9 cellular contexts compared by ENCODE assay signal in the genomic region with DNA sequence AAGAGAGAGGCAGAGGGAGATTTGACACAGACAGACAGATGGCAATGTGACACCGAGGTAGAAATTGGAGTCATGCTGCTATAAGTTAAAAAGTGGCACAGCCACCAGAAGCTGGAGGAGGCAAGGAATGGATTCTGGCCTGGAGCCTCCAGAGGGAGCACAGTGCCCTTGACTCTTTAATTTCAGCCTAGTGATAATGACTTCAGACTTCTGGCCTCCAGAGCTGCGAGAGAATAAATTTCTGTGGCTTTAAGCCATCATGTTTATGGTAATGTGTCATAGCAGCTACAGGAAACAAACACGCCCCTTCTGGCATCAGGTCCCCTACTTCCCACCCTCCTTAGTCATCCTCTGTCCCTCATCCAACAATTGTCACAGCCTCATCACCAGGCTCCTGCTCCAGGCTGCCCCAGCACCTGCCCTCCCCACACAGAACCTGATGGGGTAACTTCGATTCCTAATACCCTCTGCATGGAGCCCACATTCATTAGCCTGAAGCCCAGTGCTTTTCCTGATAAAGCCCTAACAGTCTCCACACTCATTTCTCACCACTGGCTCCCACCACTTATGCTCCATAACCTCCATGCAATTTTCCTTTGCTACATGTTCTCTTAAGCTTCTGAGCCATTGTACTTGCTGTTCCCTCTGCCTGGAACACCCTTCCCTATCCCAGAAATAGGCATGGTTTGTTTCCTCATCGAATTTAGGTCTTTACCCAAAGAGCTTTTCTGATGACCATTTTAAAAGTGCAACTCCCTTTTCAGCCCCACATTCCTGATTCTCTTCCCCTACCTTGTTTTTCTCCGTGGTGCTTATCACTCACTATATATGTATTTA.
DNase-seq lines count a peak whose midpoint lies in the region; ATAC-seq and TF ChIP-seq lines count a peak whose summit lies in the region.
"Had no signal": no experiment of that assay in that cellular context is flagged by ENCODE, and none has a peak within 500 bp of the region (broad histone marks: within the 10 kb centered on the region; RNA-seq: fewer than 3 reads in every experiment).

No MANE protein-coding gene starts in this region.

- H3K36me3 ChIP-seq in SK-N-SH (replicated peaks in 1 of 2; ENCODE audit: control insufficient read depth in 1 of 2, insufficient read depth in 2 of 2, low read length in 1 of 2), result no peaks in the 10 kb centered on the region

- intact Hi-C loops in activated CD4-positive, alpha-beta T cell treated with anti-CD3 and anti-CD28 coated beads for 36 hours (cut with DNase I, micrococcal nuclease), result loop anchor here in 1 of 2 experiments (1.0 kb wide), 1 partner anchor 94 kb away; no protein-coding TSS in a partner anchor

- H3K9me3 ChIP-seq in SK-N-SH, result no peaks in the 10 kb centered on the region

- no peaks in the 10 kb centered on the region for H3K9me2 ChIP-seq in SK-N-SH

- peak; percentile 44 for DNase-seq in activated CD4-positive, alpha-beta T cell treated with anti-CD3 and anti-CD28 coated beads for 36 hours
- DNase-seq in activated CD4-positive, alpha-beta T cell treated with anti-CD3 and anti-CD28 coated beads for 1 hour, result no peak
- DNase-seq in SK-N-SH (no peak), fibroblast of the conjunctiva (ENCODE audit: low read depth) (peak; percentile 83), OCI-M2 (lab: John Stamatoyannopoulos, UW; ENCODE audit: unreplicated experiment) (no peak)
- DNase-seq in stimulated activated naive CD8-positive, alpha-beta T cell treated with anti-CD3 and anti-CD28 coated beads, Interleukin-15, amount 100 ng/mL, for 72 hours, result no peak
- DNase-seq in activated CD4-positive, CD25-positive, alpha-beta regulatory T cell (lab: John Stamatoyannopoulos, UW), result no peak
- DNase-seq: GF-D8 had no signal

- H3K9me3 Mint-ChIP-seq in activated CD4-positive, alpha-beta T cell treated with anti-CD3 and anti-CD28 coated beads for 36 hours (ENCODE audit: low read depth), result no peaks in the 10 kb centered on the region
- no peaks in the 10 kb centered on the region for H3K9me3 Mint-ChIP-seq in stimulated activated naive CD8-positive, alpha-beta T cell treated with anti-CD3 and anti-CD28 coated beads, Interleukin-15, amount 100 ng/mL, for 72 hours

- H4K20me1 ChIP-seq in SK-N-SH (ENCODE audit: insufficient read depth), result no peaks in the 10 kb centered on the region

- POLR2A ChIA-PET in activated CD4-positive, alpha-beta T cell treated with anti-CD3 and anti-CD28 coated beads for 36 hours (lab: Charles Lee), result no interaction called here
- POLR2A ChIA-PET in SK-N-SH (lab: Yijun Ruan, JAX), result no interaction called here

- peaks cover 30% of the 10 kb centered on the region for H3K4me1 Mint-ChIP-seq in activated CD4-positive, alpha-beta T cell treated with anti-CD3 and anti-CD28 coated beads for 36 hours
- peaks cover 35% of the 10 kb centered on the region for H3K4me1 Mint-ChIP-seq in stimulated activated naive CD8-positive, alpha-beta T cell treated with anti-CD3 and anti-CD28 coated beads, Interleukin-15, amount 100 ng/mL, for 72 hours

- H3K9ac ChIP-seq in SK-N-SH, result 0 out of 2 replicates have a peak overlapping the region, but pooled peaks have one; percentile 8

- H3K4me3 Mint-ChIP-seq in activated CD4-positive, alpha-beta T cell treated with anti-CD3 and anti-CD28 coated beads for 36 hours, result no peak overlapping the region
- no peak overlapping the region for H3K4me3 Mint-ChIP-seq in stimulated activated naive CD8-positive, alpha-beta T cell treated with anti-CD3 and anti-CD28 coated beads, Interleukin-15, amount 100 ng/mL, for 72 hours

- no peaks in the 10 kb centered on the region for H3K27me3 ChIP-seq in SK-N-SH (ENCODE audit: insufficient read depth)

- no peaks in the 10 kb centered on the region for H3K36me3 Mint-ChIP-seq in activated CD4-positive, alpha-beta T cell treated with anti-CD3 and anti-CD28 coated beads for 36 hours (ENCODE audit: low read depth)

- H3K4me2 ChIP-seq in SK-N-SH, result no peak overlapping the region

- H3K27ac ChIP-seq in SK-N-SH (ENCODE audit: low read depth in 2 of 2, low read length in 1 of 2), result peak overlapping the region in 1 of 2 experiments; percentile 46; a peak in 2 of 4 replicates

- H3K4me1 ChIP-seq in SK-N-SH (ENCODE audit: control insufficient read depth in 1 of 2, insufficient read depth in 2 of 2, low read depth in 1 of 2, low read length in 1 of 2), result peaks cover 4 to 20% of the 10 kb centered on the region in 2 experiments; a peak in 2 of 4 replicates

- peaks cover 2% of the 10 kb centered on the region for H3K27me3 Mint-ChIP-seq in activated CD4-positive, alpha-beta T cell treated with anti-CD3 and anti-CD28 coated beads for 36 hours
- peaks cover 17% of the 10 kb centered on the region for H3K27me3 Mint-ChIP-seq in stimulated activated naive CD8-positive, alpha-beta T cell treated with anti-CD3 and anti-CD28 coated beads, Interleukin-15, amount 100 ng/mL, for 72 hours

- peak; percentile 57 for ATAC-seq in activated CD4-positive, alpha-beta T cell treated with anti-CD3 and anti-CD28 coated beads for 36 hours
- peak; percentile 11 for ATAC-seq in stimulated activated naive CD8-positive, alpha-beta T cell treated with anti-CD3 and anti-CD28 coated beads, Interleukin-15, amount 100 ng/mL, for 72 hours
- ATAC-seq in HG02870 (IDR thresholded peaks at IDR 0.05; ENCODE audit: unreplicated experiment), result no peak

- no peak overlapping the region for H2AFZ ChIP-seq in SK-N-SH (ENCODE audit: low read depth)

- peak; percentile 70 for TF ChIP-seq RAD21 in SK-N-SH (IDR thresholded peaks at IDR 0.05; ENCODE audit: low read length)

- 38% methylated on average over 6 of the region's 6 CpGs for WGBS in SK-N-SH (ENCODE audit: low lambda C conversion rate)

- H3K27ac Mint-ChIP-seq in activated CD4-positive, alpha-beta T cell treated with anti-CD3 and anti-CD28 coated beads for 36 hours, result peak overlapping the region; percentile 23
- peak overlapping the region in 1 of 2 donors; percentile 15 for H3K27ac Mint-ChIP-seq in stimulated activated naive CD8-positive, alpha-beta T cell treated with anti-CD3 and anti-CD28 coated beads, Interleukin-15, amount 100 ng/mL, for 72 hours

- no peaks in the 10 kb centered on the region for H3K79me2 ChIP-seq in SK-N-SH (ENCODE audit: insufficient read depth)

- H3K4me3 ChIP-seq in SK-N-SH (ENCODE audit: low read depth in 2 of 2, low read length in 1 of 2), result no peak overlapping the region

- peak in 1 of 2 experiments; percentile 79; a peak in 1 of 4 replicates for TF ChIP-seq EP300 in SK-N-SH (IDR thresholded peaks at IDR 0.05; ENCODE audit: borderline replicate concordance in 1 of 2, low read depth in 1 of 2, low read length in 1 of 2)

- CTCF ChIA-PET in activated CD4-positive, alpha-beta T cell treated with anti-CD3 and anti-CD28 coated beads for 36 hours (lab: Charles Lee), result interaction anchor here (0.5 to 2.6 kb wide), 6 partner anchors 22 to 396 kb away, joined by 3 to 8 read pairs (median 4); no protein-coding TSS in a partner anchor
- CTCF ChIA-PET in SK-N-SH (lab: Yijun Ruan, JAX), result interaction anchor here (0.6 to 3.8 kb wide), 22 partner anchors 11 to 345 kb away, joined by 3 to 31 read pairs (median 4); no protein-coding TSS in a partner anchor

- peak; percentile 55 for TF ChIP-seq CTCF in SK-N-SH (IDR thresholded peaks at IDR 0.05)

- H3F3A ChIP-seq in SK-N-SH (replicated peaks; ENCODE audit: insufficient read depth), result peaks cover 11% of the 10 kb centered on the region

TF ChIP-seq in SK-N-SH, 30 proteins besides CTCF, POLR2A, EP300 and RAD21 (continues in another document):
- TF ChIP-seq, protein P1, sequence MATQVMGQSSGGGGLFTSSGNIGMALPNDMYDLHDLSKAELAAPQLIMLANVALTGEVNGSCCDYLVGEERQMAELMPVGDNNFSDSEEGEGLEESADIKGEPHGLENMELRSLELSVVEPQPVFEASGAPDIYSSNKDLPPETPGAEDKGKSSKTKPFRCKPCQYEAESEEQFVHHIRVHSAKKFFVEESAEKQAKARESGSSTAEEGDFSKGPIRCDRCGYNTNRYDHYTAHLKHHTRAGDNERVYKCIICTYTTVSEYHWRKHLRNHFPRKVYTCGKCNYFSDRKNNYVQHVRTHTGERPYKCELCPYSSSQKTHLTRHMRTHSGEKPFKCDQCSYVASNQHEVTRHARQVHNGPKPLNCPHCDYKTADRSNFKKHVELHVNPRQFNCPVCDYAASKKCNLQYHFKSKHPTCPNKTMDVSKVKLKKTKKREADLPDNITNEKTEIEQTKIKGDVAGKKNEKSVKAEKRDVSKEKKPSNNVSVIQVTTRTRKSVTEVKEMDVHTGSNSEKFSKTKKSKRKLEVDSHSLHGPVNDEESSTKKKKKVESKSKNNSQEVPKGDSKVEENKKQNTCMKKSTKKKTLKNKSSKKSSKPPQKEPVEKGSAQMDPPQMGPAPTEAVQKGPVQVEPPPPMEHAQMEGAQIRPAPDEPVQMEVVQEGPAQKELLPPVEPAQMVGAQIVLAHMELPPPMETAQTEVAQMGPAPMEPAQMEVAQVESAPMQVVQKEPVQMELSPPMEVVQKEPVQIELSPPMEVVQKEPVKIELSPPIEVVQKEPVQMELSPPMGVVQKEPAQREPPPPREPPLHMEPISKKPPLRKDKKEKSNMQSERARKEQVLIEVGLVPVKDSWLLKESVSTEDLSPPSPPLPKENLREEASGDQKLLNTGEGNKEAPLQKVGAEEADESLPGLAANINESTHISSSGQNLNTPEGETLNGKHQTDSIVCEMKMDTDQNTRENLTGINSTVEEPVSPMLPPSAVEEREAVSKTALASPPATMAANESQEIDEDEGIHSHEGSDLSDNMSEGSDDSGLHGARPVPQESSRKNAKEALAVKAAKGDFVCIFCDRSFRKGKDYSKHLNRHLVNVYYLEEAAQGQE (IDR thresholded peaks at IDR 0.05; ENCODE audit: low read depth, low read length), result no peak
- no peak for TF ChIP-seq GABPA (IDR thresholded peaks at IDR 0.05; ENCODE audit: low read depth)
- TF ChIP-seq NFIC (IDR thresholded peaks at IDR 0.05; ENCODE audit: borderline replicate concordance), result peak; percentile 96
- TF ChIP-seq, protein P2, sequence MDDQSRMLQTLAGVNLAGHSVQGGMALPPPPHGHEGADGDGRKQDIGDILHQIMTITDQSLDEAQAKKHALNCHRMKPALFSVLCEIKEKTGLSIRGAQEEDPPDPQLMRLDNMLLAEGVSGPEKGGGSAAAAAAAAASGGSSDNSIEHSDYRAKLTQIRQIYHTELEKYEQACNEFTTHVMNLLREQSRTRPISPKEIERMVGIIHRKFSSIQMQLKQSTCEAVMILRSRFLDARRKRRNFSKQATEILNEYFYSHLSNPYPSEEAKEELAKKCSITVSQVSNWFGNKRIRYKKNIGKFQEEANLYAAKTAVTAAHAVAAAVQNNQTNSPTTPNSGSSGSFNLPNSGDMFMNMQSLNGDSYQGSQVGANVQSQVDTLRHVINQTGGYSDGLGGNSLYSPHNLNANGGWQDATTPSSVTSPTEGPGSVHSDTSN (IDR thresholded peaks at IDR 0.05), result peak; percentile 64
- TF ChIP-seq FOXM1 (IDR thresholded peaks at IDR 0.05; ENCODE audit: low read depth), result no peak
- TF ChIP-seq RFX5 (IDR thresholded peaks at IDR 0.05; ENCODE audit: low read length), result no peak
- TF ChIP-seq MXI1 (IDR thresholded peaks at IDR 0.05; ENCODE audit: low read depth, low read length), result no peak
- peak; percentile 61 for TF ChIP-seq TCF12 (IDR thresholded peaks at IDR 0.05)
- peak; percentile 64; the same call in 1 of the 2 replicates for TF ChIP-seq FOSL2 (IDR thresholded peaks at IDR 0.05; ENCODE audit: borderline replicate concordance, low read depth)

Comparison
In these comparisons a context has a peak if more than half of its experiments do, and no peak if none do; other contexts are left out.
1. DNase-seq: peak in activated CD4-positive, alpha-beta T cell treated with anti-CD3 and anti-CD28 coated beads for 36 hours (single experiment) and fibroblast of the conjunctiva (single experiment); none in activated CD4-positive, alpha-beta T cell treated with anti-CD3 and anti-CD28 coated beads for 1 hour (single experiment), SK-N-SH (single experiment), stimulated activated naive CD8-positive, alpha-beta T cell treated with anti-CD3 and anti-CD28 coated beads, Interleukin-15, amount 100 ng/mL, for 72 hours (0 of 2), activated CD4-positive, CD25-positive, alpha-beta regulatory T cell (0 of 4) and OCI-M2 (single experiment).